27 cellular contexts compared by ENCODE assay signal in genomic region chr4:93394488-93395185, GRCh38.
DNase-seq lines count a peak whose midpoint lies in the region; ATAC-seq and TF ChIP-seq lines count a peak whose summit lies in the region.
"Had no signal": no experiment of that assay in that cellular context is flagged by ENCODE, and none has a peak within 500 bp of the region (broad histone marks: within the 10 kb centered on the region; RNA-seq: fewer than 3 reads in every experiment).

No MANE protein-coding gene starts in this region.

- H3K36me3 Mint-ChIP-seq in chondrocyte (ENCODE audit: low read depth), result no peaks in the 10 kb centered on the region
- H3K36me3 Mint-ChIP-seq in CD8-positive, alpha-beta memory T cell, result no peaks in the 10 kb centered on the region
- H3K36me3 Mint-ChIP-seq: activated naive CD4-positive, alpha-beta T cell treated with anti-CD3 and anti-CD28 coated beads, Interleukin-2, amount 10 ng/mL, durations not matched to agents 7 days and 5 days; IgD-negative memory B cell; naive thymus-derived CD8-positive, alpha-beta T cell; T-cell had no signal

- H3K27me3 ChIP-seq in PC-3 (ENCODE audit: low read length), result no peaks in the 10 kb centered on the region
- H3K27me3 ChIP-seq in CD8-positive, alpha-beta memory T cell (ENCODE audit: insufficient read depth, low read length, poor library complexity, severe bottlenecking), result no peaks in the 10 kb centered on the region
- H3K27me3 ChIP-seq: BE2C, transverse colon had no signal

- ATAC-seq in PC-3 (peak; percentile 70; the same call in 1 of the 2 replicates), HG02852 (IDR thresholded peaks at IDR 0.05; ENCODE audit: unreplicated experiment) (no peak), Right ventricle myocardium superior (ENCODE audit: poor library complexity) (no peak)
- ATAC-seq: A549; naive thymus-derived CD8-positive, alpha-beta T cell; Panc1; T-cell had no signal

- H3K4me3 Mint-ChIP-seq in chondrocyte (ENCODE audit: unreplicated experiment), result no peak overlapping the region
- H3K4me3 Mint-ChIP-seq in CD8-positive, alpha-beta memory T cell, result no peak overlapping the region
- H3K4me3 Mint-ChIP-seq: activated naive CD4-positive, alpha-beta T cell treated with anti-CD3 and anti-CD28 coated beads, Interleukin-2, amount 10 ng/mL, durations not matched to agents 7 days and 5 days; activated T-helper 1 cell treated with anti-CD3 and anti-CD28 coated beads, Interleukin-12 subunit alpha, Interleukin-12 subunit beta, Interleukin-2, Interleukin-4 antibody, amounts not matched to agents 30 ng/mL and 10 ng/mL and 1 ng/mL, durations not matched to agents 14 hours and 24 hours and 36 hours; central memory CD8-positive, alpha-beta T cell; IgD-negative memory B cell; naive thymus-derived CD8-positive, alpha-beta T cell; T-cell had no signal

- TF ChIP-seq CTCF in AG09319 (IDR thresholded peaks at IDR 0.05; ENCODE audit: low read depth, low read length) (no peak), PC-3 (conservative IDR thresholded peaks at IDR 0.05; ENCODE audit: low read depth, low read length) (no peak), chondrocyte (IDR thresholded peaks at IDR 0.05) (no peak)

- H4K20me1 ChIP-seq in PC-3 (ENCODE audit: low read length), result no peaks in the 10 kb centered on the region

- no peak overlapping the region for H3K4me2 ChIP-seq in PC-3 (ENCODE audit: low read length)
- H3K4me2 ChIP-seq: A549 had no signal

- H2AFZ ChIP-seq in PC-3 (ENCODE audit: low read length), result no peak overlapping the region

- H3K4me1 Mint-ChIP-seq in chondrocyte (ENCODE audit: low read depth), result peaks cover 6% of the 10 kb centered on the region
- no peaks in the 10 kb centered on the region for H3K4me1 Mint-ChIP-seq in CD8-positive, alpha-beta memory T cell
- H3K4me1 Mint-ChIP-seq: activated naive CD4-positive, alpha-beta T cell treated with anti-CD3 and anti-CD28 coated beads, Interleukin-2, amount 10 ng/mL, durations not matched to agents 7 days and 5 days; central memory CD8-positive, alpha-beta T cell; IgD-negative memory B cell; naive thymus-derived CD8-positive, alpha-beta T cell; T-cell had no signal

- no peak overlapping the region for H3K4me3 ChIP-seq in PC-3 (ENCODE audit: low read length)
- no peak overlapping the region for H3K4me3 ChIP-seq in CD8-positive, alpha-beta memory T cell (ENCODE audit: low read length)
- H3K4me3 ChIP-seq: A549, transverse colon had no signal

- no peak overlapping the region for H3K27ac ChIP-seq in PC-3 (ENCODE audit: low read length)
- no peak overlapping the region for H3K27ac ChIP-seq in CD8-positive, alpha-beta memory T cell (ENCODE audit: low read depth, low read length)
- H3K27ac ChIP-seq: A549, transverse colon had no signal

- CTCF ChIA-PET in PC-3 (lab: Charles Lee), result no interaction called here
- CTCF ChIA-PET in CD8-positive, alpha-beta memory T cell (lab: Charles Lee), result no interaction called here

- no peaks in the 10 kb centered on the region for H3K79me2 ChIP-seq in PC-3 (ENCODE audit: low read length)

- no peaks in the 10 kb centered on the region for H3K9me3 ChIP-seq in PC-3 (ENCODE audit: low read length)
- no peaks in the 10 kb centered on the region for H3K9me3 ChIP-seq in CD8-positive, alpha-beta memory T cell (ENCODE audit: low read length)
- H3K9me3 ChIP-seq: A549, BE2C, transverse colon had no signal

- H3K36me3 ChIP-seq in PC-3 (ENCODE audit: low read depth, low read length), result no peaks in the 10 kb centered on the region
- H3K36me3 ChIP-seq in CD8-positive, alpha-beta memory T cell (ENCODE audit: insufficient read depth, low read length), result no peaks in the 10 kb centered on the region
- H3K36me3 ChIP-seq: BE2C, transverse colon had no signal

- DNase-seq in AG09319 (ENCODE audit: extremely low read depth, low read depth) (peak; percentile 30), PC-3 (peak; percentile 30), chondrocyte (ENCODE audit: low spot score) (no peak), fibroblast of the conjunctiva (ENCODE audit: low read depth) (peak; percentile 43), Right ventricle myocardium superior (no peak), dermis blood vessel endothelial cell (no peak)
- DNase-seq in CD8-positive, alpha-beta memory T cell, result no peak
- DNase-seq: activated CD4-positive, alpha-beta T cell treated with anti-CD3 and anti-CD28 coated beads, Interleukin-2, amount 50 U/mL, for 48 hours; activated naive CD4-positive, alpha-beta T cell treated with anti-CD3 and anti-CD28 coated beads, Interleukin-2, amount 10 ng/mL, durations not matched to agents 7 days and 5 days; amygdala; BE2C; GOT3; naive thymus-derived CD8-positive, alpha-beta T cell; NCI-H1105; NCI-H1930; NCI-H526; occipital lobe; small intestine; stimulated activated CD4-positive, alpha-beta T cell treated with anti-CD3 and anti-CD28 coated beads, Interleukin-1b, Interleukin-23, amount 100 ng/mL, for 48 hours; T-cell; transverse colon had no signal

- H3K9ac ChIP-seq in PC-3 (ENCODE audit: low read length), result no peak overlapping the region

- H3K9me3 Mint-ChIP-seq in chondrocyte (ENCODE audit: low read depth), result no peaks in the 10 kb centered on the region
- H3K9me3 Mint-ChIP-seq in CD8-positive, alpha-beta memory T cell, result peaks cover 0 to 23% (median 5%) of the 10 kb centered on the region in 5 donors
- H3K9me3 Mint-ChIP-seq: activated T-helper 1 cell treated with anti-CD3 and anti-CD28 coated beads, Interleukin-12 subunit alpha, Interleukin-12 subunit beta, Interleukin-2, Interleukin-4 antibody, amounts not matched to agents 30 ng/mL and 10 ng/mL and 1 ng/mL, durations not matched to agents 14 hours and 24 hours and 36 hours had no signal

- no TSS peak for BruUV-seq in PC-3 (replicated peaks; lab: Mats Ljungman, UMichigan)

- peak overlapping the region; percentile 23 for H3K27ac Mint-ChIP-seq in chondrocyte (ENCODE audit: unreplicated experiment)
- no peak overlapping the region for H3K27ac Mint-ChIP-seq in CD8-positive, alpha-beta memory T cell
- H3K27ac Mint-ChIP-seq: activated naive CD4-positive, alpha-beta T cell treated with anti-CD3 and anti-CD28 coated beads, Interleukin-2, amount 10 ng/mL, durations not matched to agents 7 days and 5 days; activated T-helper 1 cell treated with anti-CD3 and anti-CD28 coated beads, Interleukin-12 subunit alpha, Interleukin-12 subunit beta, Interleukin-2, Interleukin-4 antibody, amounts not matched to agents 30 ng/mL and 10 ng/mL and 1 ng/mL, durations not matched to agents 14 hours and 24 hours and 36 hours; IgD-negative memory B cell; naive thymus-derived CD8-positive, alpha-beta T cell; T-cell had no signal

- H3K4me1 ChIP-seq in PC-3 (ENCODE audit: insufficient read depth, low read length), result peaks cover 14% of the 10 kb centered on the region
- no peaks in the 10 kb centered on the region for H3K4me1 ChIP-seq in CD8-positive, alpha-beta memory T cell (ENCODE audit: insufficient read depth, low read length)
- H3K4me1 ChIP-seq: BE2C, transverse colon had no signal

- peaks cover 2% of the 10 kb centered on the region for H3K27me3 Mint-ChIP-seq in chondrocyte (ENCODE audit: low read depth)
- H3K27me3 Mint-ChIP-seq in CD8-positive, alpha-beta memory T cell, result no peaks in the 10 kb centered on the region
- H3K27me3 Mint-ChIP-seq: activated naive CD4-positive, alpha-beta T cell treated with anti-CD3 and anti-CD28 coated beads, Interleukin-2, amount 10 ng/mL, durations not matched to agents 7 days and 5 days; central memory CD8-positive, alpha-beta T cell; IgD-negative memory B cell; naive thymus-derived CD8-positive, alpha-beta T cell; T-cell had no signal

- no peaks in the 10 kb centered on the region for H3K9me2 ChIP-seq in PC-3 (replicated peaks; ENCODE audit: low read length)

- POLR2A ChIA-PET in PC-3 (lab: Charles Lee; ENCODE audit: unreplicated experiment), result interaction anchor here (0.7 kb wide), 1 partner anchor 800 kb away, joined by 4 read pairs; no protein-coding TSS in a partner anchor
- POLR2A ChIA-PET in CD8-positive, alpha-beta memory T cell (lab: Charles Lee), result no interaction called here

- H3F3A ChIP-seq in PC-3 (ENCODE audit: low read length, unreplicated experiment), result no peaks in the 10 kb centered on the region

- intact Hi-C loops in PC-3 (cut with micrococcal nuclease), result no loop called here
- intact Hi-C loops in Right ventricle myocardium superior (cut with DNase I), result no loop called here

Comparison
In these comparisons a context has a peak if more than half of its experiments do, and no peak if none do; other contexts are left out.
1. DNase-seq: peak in AG09319 (single experiment), PC-3 (single experiment) and fibroblast of the conjunctiva (single experiment); none in chondrocyte (single experiment), CD8-positive, alpha-beta memory T cell (0 of 5), Right ventricle myocardium superior (single experiment) and dermis blood vessel endothelial cell (single experiment).